ENCODE assay signal across 23 cellular contexts in the genomic region with DNA sequence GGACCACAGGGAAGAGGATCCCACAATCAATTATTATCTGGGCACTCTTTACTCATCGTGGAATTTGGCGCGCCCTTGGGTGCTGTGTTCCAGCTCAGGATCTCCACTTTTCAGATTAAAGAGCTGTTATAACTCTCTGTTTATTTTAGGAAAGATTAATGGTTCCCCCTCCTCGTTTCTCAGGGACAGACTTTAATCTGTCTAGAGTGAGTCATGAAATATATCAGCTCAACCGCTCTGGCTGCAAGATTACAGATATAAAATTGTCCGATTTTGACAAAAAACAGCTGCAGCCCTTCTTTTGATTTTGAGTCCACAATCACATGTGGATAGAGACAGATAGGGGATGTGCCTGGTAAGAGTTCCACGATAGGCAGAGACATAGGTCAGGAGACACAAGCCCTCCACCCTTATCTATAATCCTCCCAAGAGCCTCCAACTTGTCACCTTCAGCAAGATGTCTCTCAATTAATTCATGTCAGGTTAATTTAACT.
DNase-seq lines count a peak whose midpoint lies in the region; ATAC-seq, FAIRE-seq and TF ChIP-seq lines count a peak whose summit lies in the region.
"Had no signal": no experiment of that assay in that cellular context is flagged by ENCODE, and none has a peak within 500 bp of the region (broad histone marks: within the 10 kb centered on the region; RNA-seq: fewer than 3 reads in every experiment).

No MANE protein-coding gene starts in this region.

- H3K9ac ChIP-seq in endothelial cell of umbilical vein (replicated peaks; ENCODE audit: extremely low read depth, insufficient read depth, low read length) = no peak overlapping the region

- DNase-seq in CMK (ENCODE audit: low read depth) = peak; percentile 49
- DNase-seq in OCI-M1 (lab: John Stamatoyannopoulos, UW) = peak; percentile 93
- no peak for DNase-seq in endothelial cell of umbilical vein (ENCODE audit: low read depth, low spot score)
- DNase-seq in mesothelial cell of epicardium (ENCODE audit: low spot score in 2 of 2, unreplicated experiment in 2 of 2) = no peak
- DNase-seq in NCI-H146 (lab: John Stamatoyannopoulos, UW) = no peak
- no peak for DNase-seq in activated CD4-positive, alpha-beta T cell treated with anti-CD3 and anti-CD28 coated beads for 4 hours
- DNase-seq in NCI-H2196 treated with DMSO at 0.1 percent for 48 hours (lab: John Stamatoyannopoulos, UW; ENCODE audit: unreplicated experiment) = no peak
- DNase-seq: activated CD8-positive, alpha-beta memory T cell treated with anti-CD3 and anti-CD28 coated beads for 24 hours; activated T-cell treated with anti-CD3 and anti-CD28 coated beads, Interleukin-2, amount 50 U/mL, for 72 hours; CD8-positive, alpha-beta T cell; endodermal cell; foreskin fibroblast; GOT3; hippocampal formation; NCI-H1417; NCI-H69; small intestine; stimulated activated CD4-positive, alpha-beta T cell treated with anti-CD3 and anti-CD28 coated beads, Interleukin-4, amount 100 ng/mL, for 4 hours had no signal

- no peaks in the 10 kb centered on the region for H3K36me3 ChIP-seq in endothelial cell of umbilical vein (ENCODE audit: control insufficient read depth in 2 of 2, extremely low read depth in 1 of 2, insufficient read depth in 2 of 2, low read length in 2 of 2)

- no peak for ATAC-seq in GM18909 (IDR thresholded peaks at IDR 0.05; ENCODE audit: poor library complexity, unreplicated experiment)
- ATAC-seq: activated CD4-positive, CD25-positive, alpha-beta regulatory T cell treated with anti-CD3 and anti-CD28 coated beads, Interleukin-2, amount 50 U/mL, for 24 hours; activated T-cell treated with anti-CD3 and anti-CD28 coated beads, Interleukin-2, amount 50 U/mL, for 72 hours; CD8-positive, alpha-beta T cell; natural killer cell treated with Interleukin-12 subunit alpha and Interleukin-12 subunit beta and Interleukin-15 and Interleukin-18, amount 100 ng/mL, for 72 hours had no signal

- no peaks in the 10 kb centered on the region for H3K79me2 ChIP-seq in endothelial cell of umbilical vein (ENCODE audit: control insufficient read depth, insufficient read depth, low read length)

- no peak overlapping the region for H2AFZ ChIP-seq in endothelial cell of umbilical vein (ENCODE audit: low read depth, low read length)

- intact Hi-C loops in endothelial cell of umbilical vein (cut with micrococcal nuclease) = no loop called here

- no TSS peak for BruUV-seq in endothelial cell of umbilical vein (replicated peaks; lab: Mats Ljungman, UMichigan)

- peak; percentile 42 for FAIRE-seq in endothelial cell of umbilical vein (lab: Jason Lieb, UNC)
- FAIRE-seq: keratinocyte, small intestine had no signal

- no peaks in the 10 kb centered on the region for H3K9me3 ChIP-seq in endothelial cell of umbilical vein (replicated peaks; ENCODE audit: control insufficient read depth, insufficient read depth, low read length)

- peak overlapping the region; percentile 61 for H3K27ac Mint-ChIP-seq in mesothelial cell of epicardium
- H3K27ac Mint-ChIP-seq: activated T-cell treated with anti-CD3 and anti-CD28 coated beads, Interleukin-2, amount 50 U/mL, for 72 hours; CD8-positive, alpha-beta T cell; endodermal cell; natural killer cell treated with Interleukin-12 subunit alpha and Interleukin-12 subunit beta and Interleukin-15 and Interleukin-18, amount 100 ng/mL, for 72 hours had no signal

- H3K4me1 ChIP-seq in endothelial cell of umbilical vein (ENCODE audit: control insufficient read depth, extremely low read depth, insufficient read depth, low read length) = no peaks in the 10 kb centered on the region

- no peak overlapping the region for H3K4me3 Mint-ChIP-seq in mesothelial cell of epicardium
- H3K4me3 Mint-ChIP-seq: activated naive CD4-positive, alpha-beta T cell treated with anti-CD3 and anti-CD28 coated beads, Interleukin-2, amount 50 U/mL, for 24 hours; activated T-cell treated with anti-CD3 and anti-CD28 coated beads, Interleukin-2, amount 50 U/mL, for 72 hours; CD8-positive, alpha-beta T cell; endodermal cell; natural killer cell treated with Interleukin-12 subunit alpha and Interleukin-12 subunit beta and Interleukin-15 and Interleukin-18, amount 100 ng/mL, for 72 hours had no signal

- peaks cover 15% of the 10 kb centered on the region for H3K36me3 Mint-ChIP-seq in mesothelial cell of epicardium
- H3K36me3 Mint-ChIP-seq: CD8-positive, alpha-beta T cell; natural killer cell treated with Interleukin-12 subunit alpha and Interleukin-12 subunit beta and Interleukin-15 and Interleukin-18, amount 100 ng/mL, for 72 hours had no signal

- no peak overlapping the region for H3K4me3 ChIP-seq in endothelial cell of umbilical vein (replicated peaks in 1 of 3; ENCODE audit: insufficient read depth in 1 of 3, low read depth in 1 of 3, low read length in 3 of 3)

- dilution Hi-C loops in endothelial cell of umbilical vein (cut with MboI; ENCODE audit: extremely low pct_ligation_motif_present, low sequenced_read_pairs) = no loop called here

- no peak overlapping the region for H3K27ac ChIP-seq in endothelial cell of umbilical vein (ENCODE audit: insufficient read depth, low read depth, low read length)

- peaks cover 63% of the 10 kb centered on the region for H3K4me1 Mint-ChIP-seq in mesothelial cell of epicardium

- TF ChIP-seq CTCF in endothelial cell of umbilical vein (IDR thresholded peaks at IDR 0.05; ENCODE audit: extremely low read depth in 1 of 2, insufficient read depth in 1 of 2, low read depth in 1 of 2, low read length in 2 of 2) (no peak), mesothelial cell of epicardium (IDR thresholded peaks at IDR 0.05; ENCODE audit: unreplicated experiment) (no peak)

- no peak overlapping the region for H3K4me2 ChIP-seq in endothelial cell of umbilical vein (ENCODE audit: insufficient read depth, low read length)

- H3K27me3 Mint-ChIP-seq in mesothelial cell of epicardium (ENCODE audit: low read depth) = no peaks in the 10 kb centered on the region
- H3K27me3 Mint-ChIP-seq: activated naive CD4-positive, alpha-beta T cell treated with anti-CD3 and anti-CD28 coated beads, Interleukin-2, amount 50 U/mL, for 24 hours had no signal

- POLR2A ChIA-PET in endothelial cell of umbilical vein (lab: Charles Lee) = no interaction called here

- CTCF ChIA-PET in endothelial cell of umbilical vein (lab: Charles Lee) = interaction anchor here (1.0 to 1.6 kb wide), 2 partner anchors 40 kb away, joined by 6 to 7 read pairs; no protein-coding TSS in a partner anchor

- H4K20me1 ChIP-seq in endothelial cell of umbilical vein (replicated peaks; ENCODE audit: control insufficient read depth, extremely low read depth, insufficient read depth, low read length) = no peaks in the 10 kb centered on the region

- H3K9me1 ChIP-seq in endothelial cell of umbilical vein (replicated peaks; ENCODE audit: control insufficient read depth, extremely low read depth, insufficient read depth, low read length) = no peaks in the 10 kb centered on the region

- H3K9me3 Mint-ChIP-seq in mesothelial cell of epicardium = peaks cover 16% of the 10 kb centered on the region
- H3K9me3 Mint-ChIP-seq: activated naive CD4-positive, alpha-beta T cell treated with anti-CD3 and anti-CD28 coated beads, Interleukin-2, amount 50 U/mL, for 24 hours; natural killer cell treated with Interleukin-12 subunit alpha and Interleukin-12 subunit beta and Interleukin-15 and Interleukin-18, amount 100 ng/mL, for 72 hours had no signal

- H3K27me3 ChIP-seq in endothelial cell of umbilical vein (ENCODE audit: control insufficient read depth in 2 of 2, insufficient read depth in 2 of 2, low read length in 2 of 2) = no peaks in the 10 kb centered on the region

- no peak for TF ChIP-seq POLR2A in endothelial cell of umbilical vein (IDR thresholded peaks at IDR 0.05; ENCODE audit: low read depth, low read length)

TF ChIP-seq in endothelial cell of umbilical vein, 7 proteins besides CTCF, POLR2A, EP300 and RAD21:
- TF ChIP-seq FOS (IDR thresholded peaks at IDR 0.05; ENCODE audit: borderline replicate concordance, insufficient read depth, low read length) (no peak), JUN (IDR thresholded peaks at IDR 0.05; ENCODE audit: borderline replicate concordance, insufficient read depth, insufficient read length, low read depth) (no peak), MYC (IDR thresholded peaks at IDR 0.05; ENCODE audit: low read depth, low read length) (no peak), EZH2 (IDR thresholded peaks at IDR 0.05; ENCODE audit: borderline replicate concordance, low read depth, low read length, severe bottlenecking) (no peak), POLR2AphosphoS5 (IDR thresholded peaks at IDR 0.05; ENCODE audit: insufficient read depth, low read depth, low read length) (no peak), GATA2 (IDR thresholded peaks at IDR 0.05; ENCODE audit: insufficient read depth, insufficient read length, low read depth, low read length) (no peak)
- TF ChIP-seq, protein P1, sequence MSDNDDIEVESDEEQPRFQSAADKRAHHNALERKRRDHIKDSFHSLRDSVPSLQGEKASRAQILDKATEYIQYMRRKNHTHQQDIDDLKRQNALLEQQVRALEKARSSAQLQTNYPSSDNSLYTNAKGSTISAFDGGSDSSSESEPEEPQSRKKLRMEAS (IDR thresholded peaks at IDR 0.05; ENCODE audit: insufficient read depth, insufficient read length) = no peak

Comparison
In these comparisons a context has a peak if more than half of its experiments do, and no peak if none do; other contexts are left out.
1. DNase-seq: peak in CMK (single experiment) and OCI-M1 (single experiment); none in endothelial cell of umbilical vein (single experiment), mesothelial cell of epicardium (0 of 2), NCI-H146 (single experiment), activated CD4-positive, alpha-beta T cell treated with anti-CD3 and anti-CD28 coated beads for 4 hours (0 of 2) and NCI-H2196 treated with DMSO at 0.1 percent for 48 hours (single experiment).